ENCODE assay signal across 28 cellular contexts in genomic region chr10:109219935-109220334, GRCh38.
"Had no signal": no experiment of that assay in that cellular context is flagged by ENCODE, and none has a peak within 500 bp of the region (broad histone marks: within the 10 kb centered on the region; RNA-seq: fewer than 3 reads in every experiment).

No MANE protein-coding gene starts in this region.

- H3K4me3 Mint-ChIP-seq: natural killer cell; nephron; neural progenitor cell; stimulated activated effector memory CD8-positive, alpha-beta T cell treated with anti-CD3 and anti-CD28 coated beads, Interleukin-12 subunit alpha, Interleukin-12 subunit beta, amount 100 ng/mL, for 72 hours; stimulated activated naive B cell treated with anti-CD40 and anti-IgM and Interleukin-4, amounts not matched to agents 10 μg/mL and 1 μg/mL and 100 μg/mL, for 72 hours; stimulated activated naive CD8-positive, alpha-beta T cell treated with anti-CD3 and anti-CD28 coated beads, Interleukin-15, Interleukin-2, amounts not matched to agents 100 ng/mL and 50 ng/mL, for 24 hours had no signal

- H3K4me2 ChIP-seq: neural progenitor cell had no signal

- H2AFZ ChIP-seq: neural progenitor cell, parathyroid adenoma had no signal

- H3K4me3 ChIP-seq: neural progenitor cell, ovary, psoas muscle, right lobe of liver, sigmoid colon, stomach, thoracic aorta, thyroid gland, tibial nerve, upper lobe of right lung, uterus had no signal

- H3K27ac ChIP-seq: neural progenitor cell, ovary, parathyroid adenoma, psoas muscle, right lobe of liver, sigmoid colon, stomach, thoracic aorta, thyroid gland, tibial nerve, upper lobe of right lung, uterus had no signal

- H3K4me1 Mint-ChIP-seq: natural killer cell; nephron; neural progenitor cell; stimulated activated effector memory CD8-positive, alpha-beta T cell treated with anti-CD3 and anti-CD28 coated beads, Interleukin-12 subunit alpha, Interleukin-12 subunit beta, amount 100 ng/mL, for 72 hours; stimulated activated naive B cell treated with anti-CD40 and anti-IgM and Interleukin-4, amounts not matched to agents 10 μg/mL and 1 μg/mL and 100 μg/mL, for 72 hours had no signal

- ATAC-seq: natural killer cell; psoas muscle; right cardiac atrium; right lobe of liver; stimulated activated effector memory CD8-positive, alpha-beta T cell treated with anti-CD3 and anti-CD28 coated beads, Interleukin-12 subunit alpha, Interleukin-12 subunit beta, amount 100 ng/mL, for 72 hours; stimulated activated naive B cell treated with anti-CD40 and anti-IgM and Interleukin-4, amounts not matched to agents 10 μg/mL and 1 μg/mL and 100 μg/mL, for 72 hours; upper lobe of right lung had no signal

- H3K79me2 ChIP-seq: parathyroid adenoma had no signal

- H3K27me3 Mint-ChIP-seq: progenitor cell of endocrine pancreas; stimulated activated naive B cell treated with anti-CD40 and anti-IgM and Interleukin-4, amounts not matched to agents 10 μg/mL and 1 μg/mL and 100 μg/mL, for 72 hours; stimulated activated naive CD8-positive, alpha-beta T cell treated with anti-CD3 and anti-CD28 coated beads, Interleukin-15, Interleukin-2, amounts not matched to agents 100 ng/mL and 50 ng/mL, for 24 hours had no signal

- H3K36me3 ChIP-seq: neural progenitor cell, ovary, right lobe of liver, sigmoid colon, stomach, thoracic aorta, thyroid gland, tibial nerve, upper lobe of right lung, uterus had no signal

- H3K9me3 ChIP-seq: ovary, psoas muscle, right lobe of liver, sigmoid colon, thoracic aorta, thyroid gland, upper lobe of right lung, uterus had no signal

- DNase-seq: natural killer cell; occipital lobe; ovary; posterior cingulate gyrus; psoas muscle; right cardiac atrium; right lobe of liver; sigmoid colon; small intestine; stimulated activated CD4-positive, alpha-beta T cell treated with anti-CD3 and anti-CD28 coated beads, Interleukin-15, amount 100 ng/mL, for 24 hours; stimulated activated CD4-positive, alpha-beta T cell treated with anti-CD3 and anti-CD28 coated beads, Interleukin-2, amount 100 ng/mL, for 24 hours; stimulated activated CD4-positive, alpha-beta T cell treated with anti-CD3 and anti-CD28 coated beads, Interleukin-2, amount 100 ng/mL, for 48 hours; stimulated activated CD4-positive, alpha-beta T cell treated with anti-CD3 and anti-CD28 coated beads, Interleukin-4, amount 100 ng/mL, for 24 hours; stimulated activated naive B cell treated with anti-CD40 and anti-IgM and Interleukin-4, amounts not matched to agents 10 μg/mL and 1 μg/mL and 100 μg/mL, for 72 hours; stimulated activated naive CD4-positive, alpha-beta T cell treated with Interleukin-2 at 50 U/mL for 16 hours; stomach; thyroid gland; trophoblast cell; upper lobe of right lung; uterus had no signal

- H3K27ac Mint-ChIP-seq: natural killer cell; nephron; neural progenitor cell; progenitor cell of endocrine pancreas; stimulated activated effector memory CD8-positive, alpha-beta T cell treated with anti-CD3 and anti-CD28 coated beads, Interleukin-12 subunit alpha, Interleukin-12 subunit beta, amount 100 ng/mL, for 72 hours; stimulated activated naive B cell treated with anti-CD40 and anti-IgM and Interleukin-4, amounts not matched to agents 10 μg/mL and 1 μg/mL and 100 μg/mL, for 72 hours; stimulated activated naive CD8-positive, alpha-beta T cell treated with anti-CD3 and anti-CD28 coated beads, Interleukin-15, Interleukin-2, amounts not matched to agents 100 ng/mL and 50 ng/mL, for 24 hours had no signal

- H3K9ac ChIP-seq: neural progenitor cell, parathyroid adenoma had no signal

- H3K4me1 ChIP-seq: parathyroid adenoma, psoas muscle, right lobe of liver, stomach, thyroid gland, tibial nerve, upper lobe of right lung, uterus had no signal

- H3K36me3 Mint-ChIP-seq: natural killer cell; neural progenitor cell; stimulated activated effector memory CD8-positive, alpha-beta T cell treated with anti-CD3 and anti-CD28 coated beads, Interleukin-12 subunit alpha, Interleukin-12 subunit beta, amount 100 ng/mL, for 72 hours; stimulated activated naive B cell treated with anti-CD40 and anti-IgM and Interleukin-4, amounts not matched to agents 10 μg/mL and 1 μg/mL and 100 μg/mL, for 72 hours had no signal

- H3K9me3 Mint-ChIP-seq: nephron; neural progenitor cell; stimulated activated effector memory CD8-positive, alpha-beta T cell treated with anti-CD3 and anti-CD28 coated beads, Interleukin-12 subunit alpha, Interleukin-12 subunit beta, amount 100 ng/mL, for 72 hours; stimulated activated naive B cell treated with anti-CD40 and anti-IgM and Interleukin-4, amounts not matched to agents 10 μg/mL and 1 μg/mL and 100 μg/mL, for 72 hours had no signal

- FAIRE-seq: small intestine had no signal

- H3K27me3 ChIP-seq: neural progenitor cell, ovary, right lobe of liver, sigmoid colon, stomach, thyroid gland, tibial nerve, upper lobe of right lung, uterus had no signal
